In the genomic region with DNA sequence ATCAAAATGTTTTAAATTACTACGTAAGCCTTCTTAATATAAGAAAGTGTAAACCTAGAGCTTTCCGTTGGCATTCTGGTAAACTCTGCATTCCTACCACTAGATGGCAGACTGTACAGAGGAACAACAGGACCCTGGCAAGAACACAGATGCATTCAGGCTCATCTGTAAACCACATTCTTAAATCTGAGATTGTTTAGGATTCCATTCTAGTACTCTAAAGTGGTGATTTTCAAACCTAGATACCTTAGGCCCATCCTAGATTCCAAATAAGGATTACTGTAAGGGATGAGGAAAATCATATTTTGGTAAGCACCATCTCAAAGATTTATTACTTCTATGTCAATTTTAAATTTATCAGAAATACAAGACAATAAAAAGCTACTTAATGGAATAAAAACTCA, we compare ENCODE assay signal across 8 cellular contexts. TPM values are rescaled to one million over a fixed set of nuclear protein-coding genes. Genes with fewer than 3 reads are reported as not detected.
DNase-seq lines count a peak whose midpoint lies in the region; ATAC-seq and TF ChIP-seq lines count a peak whose summit lies in the region.

No MANE protein-coding gene starts in this region.

- H3K4me1 Mint-ChIP-seq in T-helper 17 cell = peaks cover 47% of the 10 kb centered on the region

- intact Hi-C loops in right lobe of liver (cut with DNase I) = loop anchor here in 1 of 2 donors (10.0 kb wide), 1 partner anchor 153 kb away; no protein-coding TSS in a partner anchor

- no peaks in the 10 kb centered on the region for H3K27me3 ChIP-seq in BE2C
- no peaks in the 10 kb centered on the region for H3K27me3 ChIP-seq in right lobe of liver

- H3K27ac Mint-ChIP-seq in T-helper 17 cell = peak overlapping the region; percentile 91

- H3K36me3 ChIP-seq in BE2C = no peaks in the 10 kb centered on the region
- H3K36me3 ChIP-seq in right lobe of liver = no peaks in the 10 kb centered on the region

- no peaks in the 10 kb centered on the region for H3K36me3 Mint-ChIP-seq in T-helper 17 cell (ENCODE audit: low read depth)

- H3K27ac ChIP-seq in right lobe of liver (peak overlapping the region in 2 of 3 donors; percentile 5 to 6), substantia nigra (ENCODE audit: low read depth, low read length, poor library complexity, severe bottlenecking) (peak overlapping the region; percentile 19)

- TF ChIP-seq POLR2A in right lobe of liver (IDR thresholded peaks at IDR 0.05) = no peak

- no peak overlapping the region for H3K4me3 Mint-ChIP-seq in T-helper 17 cell

- H3K4me1 ChIP-seq in BE2C (no peaks in the 10 kb centered on the region; the same call in 1 of the 2 replicates), right lobe of liver (peaks cover 0 to 43% (median 12%) of the 10 kb centered on the region in 4 donors)

- H3K4me3 ChIP-seq in BE2C (ENCODE audit: low read depth, low read length) (no peak overlapping the region), right lobe of liver (no peak overlapping the region)

- DNase-seq in BE2C (peak; percentile 61), GM13977 (ENCODE audit: low spot score) (peak; percentile 50), NCI-H1694 treated with DMSO at 0.1 percent for 48 hours (lab: John Stamatoyannopoulos, UW) (peak; percentile 69), T-helper 17 cell (peak in 1 of 3 donors; percentile 23), dermis microvascular lymphatic vessel endothelial cell (ENCODE audit: low read depth in 2 of 2) (peak; percentile 76 to 90), right lobe of liver (peak in 1 of 3 donors; percentile 62), substantia nigra (lab: John Stamatoyannopoulos, UW) (peak in 27 of 49 donors; percentile 2 to 81 (median 25))

- in situ Hi-C loops in GM13977 (cut with MboI; ENCODE audit: low pct_unique_long_range_greater_than_20kb, low sequenced_read_pairs, unreplicated experiment) = loop anchor here (10.0 kb wide), 1 partner anchor 153 kb away; no protein-coding TSS in a partner anchor

- 3% methylated on average over 2 of the region's 2 CpGs for WGBS in right lobe of liver (ENCODE audit: insufficient coverage, low coverage, low lambda C conversion rate, missing lambda C conversion rate)

- H3K9me3 ChIP-seq in BE2C (no peaks in the 10 kb centered on the region), T-helper 17 cell (ENCODE audit: control insufficient read depth, low read length, poor library complexity, severe bottlenecking) (no peaks in the 10 kb centered on the region), right lobe of liver (no peaks in the 10 kb centered on the region)

- peak; percentile 72 for ATAC-seq in HG02938 (IDR thresholded peaks at IDR 0.05; ENCODE audit: unreplicated experiment)
- peak; percentile 94 for ATAC-seq in T-helper 17 cell
- peak; percentile 95 to 97 (median 96) for ATAC-seq in right lobe of liver

- H3K27me3 Mint-ChIP-seq in T-helper 17 cell = no peaks in the 10 kb centered on the region

- TF ChIP-seq CTCF in BE2C (IDR thresholded peaks at IDR 0.05; ENCODE audit: low read depth, low read length) (peak; percentile 94), GM13977 (IDR thresholded peaks at IDR 0.05; ENCODE audit: extremely low read depth, insufficient read depth, missing control alignments) (peak; percentile 80), right lobe of liver (IDR thresholded peaks at IDR 0.05) (peak; percentile 90 to 99 (median 96))

RNA-seq across cellular contexts. Expression of gene PICALM, which starts 26.9 kb away (rescaled TPM):
- 59.3 TPM for polyA plus RNA-seq in BE2C (2012; ENCODE audit: insufficient read depth, insufficient read length, low read depth)
- 100 to 1,000 TPM; 122 to 124 TPM for total RNA-seq in T-helper 17 cell
- total RNA-seq in dermis microvascular lymphatic vessel endothelial cell = 135 and 172 TPM in 2 replicates
- 100 to 1,000 TPM in 3 of 6 experiments, 10 to 100 TPM in 3; 84.1 to 137 (median 97.6) TPM for total RNA-seq in right lobe of liver
